ENCODE assay signal across 9 cellular contexts in genomic region chr9:127828262-127829031, GRCh38. TPM values are rescaled to one million over a fixed set of nuclear protein-coding genes. Genes with fewer than 3 reads are reported as not detected.
DNase-seq lines count a peak whose midpoint lies in the region; TF ChIP-seq lines count a peak whose summit lies in the region.
"Had no signal": no experiment of that assay in that cellular context is flagged by ENCODE, and none has a peak within 500 bp of the region (broad histone marks: within the 10 kb centered on the region; RNA-seq: fewer than 3 reads in every experiment).

No MANE protein-coding gene starts in this region.

- H3K27ac ChIP-seq in esophagus muscularis mucosa (replicated peaks in 1 of 4), result peak overlapping the region; percentile 67 to 80 (median 70)
- no peak overlapping the region for H3K27ac ChIP-seq in SK-N-SH (ENCODE audit: low read depth in 2 of 2, low read length in 1 of 2)
- H3K27ac ChIP-seq: VCaP had no signal

- CTCF ChIA-PET in SK-N-SH (lab: Yijun Ruan, JAX), result interaction anchor here (0.6 to 1.2 kb wide), 3 partner anchors 22 to 93 kb away, joined by 3 to 4 read pairs (median 3); no protein-coding TSS in a partner anchor

- no peaks in the 10 kb centered on the region for H4K20me1 ChIP-seq in SK-N-SH (ENCODE audit: insufficient read depth)

- peak overlapping the region; percentile 34 to 46 (median 39) for H3K4me3 ChIP-seq in esophagus muscularis mucosa
- H3K4me3 ChIP-seq in mucosa of stomach (ENCODE audit: low read length), result no peak overlapping the region
- no peak overlapping the region for H3K4me3 ChIP-seq in SK-N-SH (ENCODE audit: low read depth in 2 of 2, low read length in 1 of 2)

- peak; percentile 89 for DNase-seq in AG08395 (ENCODE audit: low spot score)
- peak; percentile 34 to 43 for DNase-seq in NCI-H1930 (lab: John Stamatoyannopoulos, UW)
- peak; percentile 98 for DNase-seq in esophagus muscularis mucosa (ENCODE audit: extremely low spot score)
- no peak for DNase-seq in SK-N-SH
- no peak for DNase-seq in T-helper 9 cell
- no peak for DNase-seq in NCI-H1105 (lab: John Stamatoyannopoulos, UW)
- DNase-seq in D341Med (ENCODE audit: low spot score), result no peak

- no peaks in the 10 kb centered on the region for H3F3A ChIP-seq in SK-N-SH (replicated peaks; ENCODE audit: insufficient read depth)

- TF ChIP-seq CTCF in esophagus muscularis mucosa (IDR thresholded peaks at IDR 0.05) (peak in 1 of 3 experiments; percentile 9), SK-N-SH (IDR thresholded peaks at IDR 0.05) (no peak)

- no peak for TF ChIP-seq EP300 in esophagus muscularis mucosa (IDR thresholded peaks at IDR 0.05)
- no peak for TF ChIP-seq EP300 in SK-N-SH (IDR thresholded peaks at IDR 0.05; ENCODE audit: borderline replicate concordance in 1 of 2, low read depth in 1 of 2, low read length in 1 of 2)

- 11% methylated on average over 22 of the region's 34 CpGs for WGBS in esophagus muscularis mucosa
- WGBS in SK-N-SH (ENCODE audit: low lambda C conversion rate), result 90% methylated on average over 12 of the region's 34 CpGs

- H3K27me3 ChIP-seq in esophagus muscularis mucosa (peaks cover 0 to 28% (median 7%) of the 10 kb centered on the region in 4 donors), mucosa of stomach (ENCODE audit: control insufficient read depth, insufficient read depth, low read length) (peaks cover 16% of the 10 kb centered on the region), SK-N-SH (ENCODE audit: insufficient read depth) (no peaks in the 10 kb centered on the region)

- TF ChIP-seq RAD21 in SK-N-SH (IDR thresholded peaks at IDR 0.05; ENCODE audit: low read length), result no peak

- H3K79me2 ChIP-seq in SK-N-SH (ENCODE audit: insufficient read depth), result no peaks in the 10 kb centered on the region

- no peak overlapping the region for H3K4me2 ChIP-seq in SK-N-SH

- intact Hi-C loops in esophagus muscularis mucosa (cut with DNase I), result no loop called here

- POLR2A ChIA-PET in SK-N-SH (lab: Yijun Ruan, JAX), result no interaction called here

- H2AFZ ChIP-seq in SK-N-SH (ENCODE audit: low read depth), result no peak overlapping the region

- H3K9ac ChIP-seq in mucosa of stomach (ENCODE audit: low read length) (peak overlapping the region; percentile 45), SK-N-SH (no peak overlapping the region)

- H3K4me1 ChIP-seq in esophagus muscularis mucosa (peaks cover 57 to 74% (median 68%) of the 10 kb centered on the region in 4 donors), mucosa of stomach (ENCODE audit: control insufficient read depth, insufficient read depth, low read length) (peaks cover 11% of the 10 kb centered on the region), SK-N-SH (ENCODE audit: control insufficient read depth in 1 of 2, insufficient read depth in 2 of 2, low read depth in 1 of 2, low read length in 1 of 2) (peaks cover 0 to 4% of the 10 kb centered on the region in 2 experiments; a peak in 1 of 4 replicates)

- no peaks in the 10 kb centered on the region for H3K9me2 ChIP-seq in SK-N-SH

- TF ChIP-seq POLR2A in esophagus muscularis mucosa (IDR thresholded peaks at IDR 0.05; ENCODE audit: low read depth), result peak; percentile 46

- H3K36me3 ChIP-seq in esophagus muscularis mucosa (peaks cover 5 to 55% (median 22%) of the 10 kb centered on the region in 4 donors), mucosa of stomach (ENCODE audit: control insufficient read depth, insufficient read depth, low read length) (no peaks in the 10 kb centered on the region), SK-N-SH (replicated peaks in 1 of 2; ENCODE audit: control insufficient read depth in 1 of 2, insufficient read depth in 2 of 2, low read length in 1 of 2) (peaks cover 3 to 13% of the 10 kb centered on the region in 2 experiments)

- H3K9me3 ChIP-seq in esophagus muscularis mucosa, result no peaks in the 10 kb centered on the region
- H3K9me3 ChIP-seq in mucosa of stomach (ENCODE audit: control insufficient read depth, low read length), result no peaks in the 10 kb centered on the region
- no peaks in the 10 kb centered on the region for H3K9me3 ChIP-seq in SK-N-SH

TF ChIP-seq in SK-N-SH, 30 proteins besides CTCF, POLR2A, EP300 and RAD21:
- TF ChIP-seq TCF12 (IDR thresholded peaks at IDR 0.05) (no peak), EZH2phosphoT487 (IDR thresholded peaks at IDR 0.05; ENCODE audit: borderline replicate concordance, low read depth) (no peak), ZBTB33 (IDR thresholded peaks at IDR 0.05; ENCODE audit: borderline replicate concordance, low read depth) (no peak), POLR2AphosphoS5 (IDR thresholded peaks at IDR 0.05; ENCODE audit: low read depth, low read length) (no peak)
TF ChIP-seq in SK-N-SH: peak in this region for 0.

RNA-seq across cellular contexts. Expression of gene FPGS, which starts 25.8 kb away (rescaled TPM):
- total RNA-seq in esophagus muscularis mucosa, result 10 to 100 TPM; 36.1 to 56.3 (median 50.1) TPM
- polyA plus RNA-seq in SK-N-SH (2012; rRNA removed), result 82.3 and 82.7 TPM in 2 replicates
- polyA plus RNA-seq in SK-N-SH (2012; cell fraction: cytosol; rRNA removed), result 32.6 and 51.9 TPM in 2 replicates
- 183 and 238 TPM in 2 replicates for polyA plus RNA-seq in SK-N-SH (2012; cell fraction: nucleus; rRNA removed)

RNA-seq across cellular contexts. Expression of gene ENG, which starts 26.0 kb away (rescaled TPM):
- total RNA-seq in esophagus muscularis mucosa, result 10 to 100 TPM; 36.5 to 91.2 (median 78.3) TPM
- polyA plus RNA-seq in SK-N-SH (2012; rRNA removed), result 8.8 and 18.8 TPM in 2 replicates
- 8.8 and 16.2 TPM in 2 replicates for polyA plus RNA-seq in SK-N-SH (2012; cell fraction: cytosol; rRNA removed)
- polyA plus RNA-seq in SK-N-SH (2012; cell fraction: nucleus; rRNA removed), result 25.8 and 27.5 TPM in 2 replicates

RNA-seq across cellular contexts. Expression of gene CDK9, which starts 42.6 kb away (rescaled TPM):
- total RNA-seq in esophagus muscularis mucosa, result 10 to 100 TPM; 54.4 to 79.6 (median 71.7) TPM
- polyA plus RNA-seq in SK-N-SH (2012; rRNA removed), result 82.7 and 108 TPM in 2 replicates
- polyA plus RNA-seq in SK-N-SH (2012; cell fraction: cytosol; rRNA removed), result 55.0 and 77.8 TPM in 2 replicates
- polyA plus RNA-seq in SK-N-SH (2012; cell fraction: nucleus; rRNA removed), result 210 and 240 TPM in 2 replicates

RNA-seq across cellular contexts. Expression of gene AK1, which starts 49.0 kb away (rescaled TPM):
- 10 to 100 TPM; 37.4 to 75.0 (median 56.0) TPM for total RNA-seq in esophagus muscularis mucosa
- 103 and 125 TPM in 2 replicates for polyA plus RNA-seq in SK-N-SH (2012; rRNA removed)
- 65.8 and 85.2 TPM in 2 replicates for polyA plus RNA-seq in SK-N-SH (2012; cell fraction: cytosol; rRNA removed)
- 98.3 and 147 TPM in 2 replicates for polyA plus RNA-seq in SK-N-SH (2012; cell fraction: nucleus; rRNA removed)

RNA-seq across cellular contexts. Expression of gene SH2D3C, which starts 50.0 kb away (rescaled TPM):
- 10 to 100 TPM in 3 of 4 donors, 1 to 10 TPM in 1; 5.0 to 18.1 (median 14.3) TPM for total RNA-seq in esophagus muscularis mucosa
- polyA plus RNA-seq in SK-N-SH (2012; rRNA removed), result 0.15 and 0.52 TPM in 2 replicates
- polyA plus RNA-seq in SK-N-SH (2012; cell fraction: cytosol; rRNA removed), result 0.14 and 0.34 TPM in 2 replicates
- 0.30 and 0.31 TPM in 2 replicates for polyA plus RNA-seq in SK-N-SH (2012; cell fraction: nucleus; rRNA removed)

Comparison
In these comparisons a context has a peak if more than half of its experiments do, and no peak if none do; other contexts are left out.
1. DNase-seq: peak in AG08395 (single experiment), NCI-H1930 (2 of 2) and esophagus muscularis mucosa (single experiment); none in SK-N-SH (single experiment), T-helper 9 cell (single experiment), NCI-H1105 (single experiment) and D341Med (single experiment).
2. H3K27ac ChIP-seq: peak in esophagus muscularis mucosa (4 of 4); none in SK-N-SH (0 of 2).
3. H3K4me3 ChIP-seq: peak in esophagus muscularis mucosa (4 of 4); none in mucosa of stomach (single experiment) and SK-N-SH (0 of 2).